10 cellular contexts compared by ENCODE assay signal in the genomic region with DNA sequence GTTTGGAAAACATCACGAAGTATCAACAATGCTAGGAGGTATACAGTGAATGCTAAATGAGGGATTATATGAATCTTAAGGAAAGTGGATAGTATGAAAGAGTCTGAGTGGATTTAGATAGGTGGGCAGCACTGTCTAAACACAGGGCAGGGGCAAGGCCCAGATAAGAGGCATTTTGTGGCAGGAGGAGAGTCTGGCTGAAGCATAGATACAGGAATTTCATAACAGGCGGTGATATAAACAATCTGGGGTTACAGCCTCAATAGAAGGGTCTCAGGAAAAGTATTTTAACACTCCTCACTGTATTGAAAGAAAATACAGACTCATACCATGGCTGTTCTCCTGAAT.
DNase-seq lines count a peak whose midpoint lies in the region; ATAC-seq and TF ChIP-seq lines count a peak whose summit lies in the region.
"Had no signal": no experiment of that assay in that cellular context is flagged by ENCODE, and none has a peak within 500 bp of the region (broad histone marks: within the 10 kb centered on the region; RNA-seq: fewer than 3 reads in every experiment).

No MANE protein-coding gene starts in this region.

- in situ Hi-C loops in mammary epithelial cell (cut with MboI; ENCODE audit: low sequenced_read_pairs in 2 of 2) = no loop called here

- no peak overlapping the region for H3K4me3 Mint-ChIP-seq in activated naive CD4-positive, alpha-beta T cell treated with anti-CD3 and anti-CD28 coated beads, Interleukin-2, amount 10 ng/mL, durations not matched to agents 7 days and 5 days

- no peak overlapping the region for H3K27ac Mint-ChIP-seq in activated naive CD4-positive, alpha-beta T cell treated with anti-CD3 and anti-CD28 coated beads, Interleukin-2, amount 10 ng/mL, durations not matched to agents 7 days and 5 days

- dilution Hi-C loops in mammary epithelial cell (cut with HindIII; ENCODE audit: low sequenced_read_pairs) = no loop called here

- H3K4me3 ChIP-seq in HUES6 (ENCODE audit: low read depth, low read length) (peak overlapping the region; percentile 43; the same call in 1 of the 2 replicates), mammary epithelial cell (replicated peaks in 1 of 3; ENCODE audit: insufficient read depth in 1 of 3, low read depth in 2 of 3, low read length in 3 of 3) (no peak overlapping the region), skin epidermis (no peak overlapping the region)
- H3K4me3 ChIP-seq: HAP-1 had no signal

- peak overlapping the region; percentile 72 for H3K4me2 ChIP-seq in mammary epithelial cell (ENCODE audit: insufficient read depth, low read depth, low read length)

- H3K4me1 Mint-ChIP-seq in activated naive CD4-positive, alpha-beta T cell treated with anti-CD3 and anti-CD28 coated beads, Interleukin-2, amount 10 ng/mL, durations not matched to agents 7 days and 5 days = peaks cover 16% of the 10 kb centered on the region

- peaks cover 43% of the 10 kb centered on the region for H3K4me1 ChIP-seq in HUES6 (ENCODE audit: control insufficient read depth, insufficient read depth, low read length)
- peaks cover 25% of the 10 kb centered on the region for H3K4me1 ChIP-seq in mammary epithelial cell (ENCODE audit: insufficient read depth, low read length)

- no peaks in the 10 kb centered on the region for H3K79me2 ChIP-seq in mammary epithelial cell (ENCODE audit: insufficient read depth, low read length)

- H3K36me3 ChIP-seq in HUES6 (ENCODE audit: control insufficient read depth, insufficient read depth, low read length) (peaks cover 48% of the 10 kb centered on the region), mammary epithelial cell (ENCODE audit: insufficient read depth, low read length) (no peaks in the 10 kb centered on the region)

- DNase-seq in mammary epithelial cell (no peak), left colon (no peak), middle frontal gyrus (ENCODE audit: extremely low spot score, low spot score) (no peak)
- DNase-seq in stimulated activated CD4-positive, alpha-beta T cell treated with anti-CD3 and anti-CD28 coated beads, Interleukin-1b, Interleukin-23, amount 100 ng/mL, for 48 hours = no peak
- DNase-seq in activated naive CD4-positive, alpha-beta T cell treated with anti-CD3 and anti-CD28 coated beads, Interleukin-2, amount 10 ng/mL, durations not matched to agents 7 days and 5 days = no peak
- DNase-seq: NCI-H146 had no signal

- H3K9me3 ChIP-seq in HUES6 (ENCODE audit: control insufficient read depth, insufficient read depth, low read depth, low read length) = peaks cover 19% of the 10 kb centered on the region
- no peaks in the 10 kb centered on the region for H3K9me3 ChIP-seq in mammary epithelial cell (replicated peaks; ENCODE audit: insufficient read depth, low read length)
- H3K9me3 ChIP-seq: HAP-1 had no signal

- BruUV-seq in mammary epithelial cell (replicated peaks; lab: Mats Ljungman, UMichigan) = no TSS peak

- H2AFZ ChIP-seq in mammary epithelial cell (ENCODE audit: low read depth, low read length) = no peak overlapping the region

- no peaks in the 10 kb centered on the region for H4K20me1 ChIP-seq in mammary epithelial cell (ENCODE audit: insufficient read depth, low read length)

- TF ChIP-seq CTCF in mammary epithelial cell (conservative IDR thresholded peaks at IDR 0.05 in 1 of 2, IDR thresholded peaks at IDR 0.05 in 1 of 2; ENCODE audit: extremely low read depth in 1 of 2, insufficient read depth in 1 of 2, low read depth in 1 of 2, low read length in 2 of 2) = no peak

- intact Hi-C loops in mammary epithelial cell (cut with micrococcal nuclease) (loop anchor here (5.0 kb wide), 1 partner anchor 154 kb away; no protein-coding TSS in a partner anchor), left colon (cut with DNase I, micrococcal nuclease) (no loop called here)

- H3K36me3 Mint-ChIP-seq in activated naive CD4-positive, alpha-beta T cell treated with anti-CD3 and anti-CD28 coated beads, Interleukin-2, amount 10 ng/mL, durations not matched to agents 7 days and 5 days = peaks cover 63% of the 10 kb centered on the region

- peak overlapping the region; percentile 97 for H3K27ac ChIP-seq in HUES6 (ENCODE audit: low read depth, low read length)
- H3K27ac ChIP-seq in mammary epithelial cell (ENCODE audit: insufficient read depth, low read depth, low read length) = peak overlapping the region; percentile 67
- H3K27ac ChIP-seq in skin epidermis = peak overlapping the region in 18 of 21 experiments; percentile 47 to 86 (median 72)

- peaks cover 19% of the 10 kb centered on the region for H3K9me3 Mint-ChIP-seq in activated naive CD4-positive, alpha-beta T cell treated with anti-CD3 and anti-CD28 coated beads, Interleukin-2, amount 10 ng/mL, durations not matched to agents 7 days and 5 days

- H3K9ac ChIP-seq in HUES6 (ENCODE audit: low read length) (peak overlapping the region; percentile 84), mammary epithelial cell (ENCODE audit: insufficient read depth, low read length) (no peak overlapping the region)

- CTCF ChIA-PET in mammary epithelial cell (lab: Charles Lee; ENCODE audit: low non-redundant PET) = no interaction called here
- CTCF ChIA-PET in activated naive CD4-positive, alpha-beta T cell treated with anti-CD3 and anti-CD28 coated beads, Interleukin-2, amount 10 ng/mL, durations not matched to agents 7 days and 5 days (lab: Charles Lee) = no interaction called here

- ATAC-seq in left colon = peak; percentile 7
- no peak for ATAC-seq in HG02610 (IDR thresholded peaks at IDR 0.05; ENCODE audit: unreplicated experiment)

- no peaks in the 10 kb centered on the region for H3K27me3 ChIP-seq in HUES6 (ENCODE audit: control insufficient read depth, insufficient read depth, low read length)
- no peaks in the 10 kb centered on the region for H3K27me3 ChIP-seq in mammary epithelial cell (ENCODE audit: insufficient read depth, low read length)

- WGBS in mammary epithelial cell (ENCODE audit: low coverage, missing lambda C conversion rate) = 65% methylated on average over 2 of the region's 2 CpGs

- no peaks in the 10 kb centered on the region for H3K27me3 Mint-ChIP-seq in activated naive CD4-positive, alpha-beta T cell treated with anti-CD3 and anti-CD28 coated beads, Interleukin-2, amount 10 ng/mL, durations not matched to agents 7 days and 5 days
